ENCODE assay signal across 16 cellular contexts in the genomic region with DNA sequence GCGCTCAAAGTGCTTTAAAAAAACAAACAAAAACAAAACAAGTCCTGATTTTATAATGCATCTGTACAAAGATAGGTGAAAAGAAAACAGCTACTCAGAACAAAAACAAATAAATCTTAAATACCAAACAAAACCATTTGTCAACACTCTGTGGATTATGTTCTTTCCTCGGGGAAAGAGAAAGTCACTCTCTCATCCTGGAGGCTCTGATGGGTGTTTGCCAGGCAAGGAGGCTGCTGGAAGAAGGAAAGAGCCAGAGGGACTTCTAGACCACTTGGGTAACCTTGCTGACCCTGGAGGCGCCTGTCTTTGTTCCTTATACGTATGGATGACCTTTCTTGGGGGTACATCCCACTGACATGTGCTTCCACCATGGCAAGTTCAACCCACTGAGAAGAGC.
DNase-seq lines count a peak whose midpoint lies in the region; ATAC-seq and TF ChIP-seq lines count a peak whose summit lies in the region.
"Had no signal": no experiment of that assay in that cellular context is flagged by ENCODE, and none has a peak within 500 bp of the region (broad histone marks: within the 10 kb centered on the region; RNA-seq: fewer than 3 reads in every experiment).

No MANE protein-coding gene starts in this region.

- peaks cover 88% of the 10 kb centered on the region for H3K4me1 Mint-ChIP-seq in GM23338
- H3K4me1 Mint-ChIP-seq in CD4-positive, alpha-beta T cell (ENCODE audit: low read depth) = no peaks in the 10 kb centered on the region

- peaks cover 52% of the 10 kb centered on the region for H3K27me3 Mint-ChIP-seq in GM23338 (ENCODE audit: insufficient read depth, low read depth, poor library complexity)
- H3K27me3 Mint-ChIP-seq in CD4-positive, alpha-beta T cell = peaks cover 3% of the 10 kb centered on the region
- H3K27me3 Mint-ChIP-seq: dendritic cell treated with granulocyte-macrophage colony-stimulating factor and Interleukin-4, amounts not matched to agents 40 ng/mL and 50 ng/mL, for 4 days had no signal

- H3K4me3 ChIP-seq in GM23338 (no peak overlapping the region), SJSA1 (peak overlapping the region; percentile 9), skeletal muscle satellite cell (ENCODE audit: low read length) (peak overlapping the region; percentile 23)
- H3K4me3 ChIP-seq: pancreas had no signal

- no peak overlapping the region for H3K4me2 ChIP-seq in GM23338
- H3K4me2 ChIP-seq in skeletal muscle satellite cell (ENCODE audit: low read length) = peak overlapping the region; percentile 76

- H3K9me3 Mint-ChIP-seq in GM23338 = no peaks in the 10 kb centered on the region
- H3K9me3 Mint-ChIP-seq in CD4-positive, alpha-beta T cell = no peaks in the 10 kb centered on the region
- H3K9me3 Mint-ChIP-seq: dendritic cell treated with granulocyte-macrophage colony-stimulating factor and Interleukin-4, amounts not matched to agents 40 ng/mL and 50 ng/mL, for 4 days had no signal

- no peak for ATAC-seq in GM23338
- no peak for ATAC-seq in CD4-positive, alpha-beta T cell (ENCODE audit: poor library complexity)
- ATAC-seq: pancreas had no signal

- no peak for TF ChIP-seq CTCF in GM23338 (conservative IDR thresholded peaks at IDR 0.05; ENCODE audit: low read depth in 2 of 2)
- no peak for TF ChIP-seq CTCF in CD4-positive, alpha-beta T cell (IDR thresholded peaks at IDR 0.05)

- peaks cover 100% of the 10 kb centered on the region for H3K79me2 ChIP-seq in GM23338 (replicated peaks; ENCODE audit: insufficient read depth)

- H3K9me2 ChIP-seq in GM23338 (ENCODE audit: insufficient read depth) = no peaks in the 10 kb centered on the region

- no peak overlapping the region for H2AFZ ChIP-seq in GM23338

- no peaks in the 10 kb centered on the region for H3K9me3 ChIP-seq in SJSA1 (replicated peaks)
- H3K9me3 ChIP-seq in skeletal muscle satellite cell (replicated peaks; ENCODE audit: low read length) = no peaks in the 10 kb centered on the region
- no peaks in the 10 kb centered on the region for H3K9me3 ChIP-seq in CD4-positive, alpha-beta T cell (ENCODE audit: control insufficient read depth, low read length)
- H3K9me3 ChIP-seq: pancreas had no signal

- peak overlapping the region; percentile 62 for H3K9ac ChIP-seq in skeletal muscle satellite cell (ENCODE audit: low read depth, low read length)

- H4K20me1 ChIP-seq in GM23338 (replicated peaks; ENCODE audit: insufficient read depth) = peaks cover 73% of the 10 kb centered on the region

- H3K36me3 Mint-ChIP-seq in GM23338 (ENCODE audit: low read depth) = peaks cover 90% of the 10 kb centered on the region
- no peaks in the 10 kb centered on the region for H3K36me3 Mint-ChIP-seq in CD4-positive, alpha-beta T cell (ENCODE audit: low read depth)

- CTCF ChIA-PET in CD4-positive, alpha-beta T cell (lab: Charles Lee) = no interaction called here

- peaks cover 70% of the 10 kb centered on the region for H3K4me1 ChIP-seq in GM23338 (ENCODE audit: insufficient read depth)
- peaks cover 45% of the 10 kb centered on the region for H3K4me1 ChIP-seq in SJSA1 (replicated peaks)
- peaks cover 52% of the 10 kb centered on the region for H3K4me1 ChIP-seq in skeletal muscle satellite cell (ENCODE audit: control insufficient read depth, insufficient read depth, low read length)

- H3K4me3 Mint-ChIP-seq in GM23338 = no peak overlapping the region
- no peak overlapping the region for H3K4me3 Mint-ChIP-seq in CD4-positive, alpha-beta T cell
- H3K4me3 Mint-ChIP-seq: dendritic cell treated with granulocyte-macrophage colony-stimulating factor and Interleukin-4, amounts not matched to agents 40 ng/mL and 50 ng/mL, for 4 days had no signal

- H3K36me3 ChIP-seq in GM23338 (ENCODE audit: insufficient read depth) (no peaks in the 10 kb centered on the region), SJSA1 (peaks cover 6% of the 10 kb centered on the region; the same call in 1 of the 2 replicates), skeletal muscle satellite cell (ENCODE audit: insufficient read depth, low read length) (peaks cover 18% of the 10 kb centered on the region)
- H3K36me3 ChIP-seq: pancreas had no signal

- DNase-seq in GM23338 (ENCODE audit: low spot score) = no peak
- peak in 1 of 2 experiments; percentile 85 for DNase-seq in SJSA1 (ENCODE audit: low read depth in 1 of 2, low spot score in 2 of 2)
- peak; percentile 48 for DNase-seq in fibroblast of peridontal ligament (ENCODE audit: extremely low read depth)
- no peak for DNase-seq in CD4-positive, alpha-beta T cell
- DNase-seq in NCI-H187 (lab: John Stamatoyannopoulos, UW) = no peak
- DNase-seq in activated T-cell treated with anti-CD3 and anti-CD28 coated beads, Interleukin-2, amount 50 U/mL, for 48 hours = no peak
- DNase-seq: activated CD4-positive, alpha-beta T cell treated with anti-CD3 and anti-CD28 coated beads, Interleukin-2, amount 50 U/mL, for 1 hour; activated T-cell treated with anti-CD3 and anti-CD28 coated beads, Interleukin-2, amount 50 U/mL, for 1 hour; midbrain; NCI-H2081; NCI-H748 treated with DMSO at 0.1 percent for 48 hours; SIG-M5; stimulated activated CD4-positive, alpha-beta T cell treated with anti-CD3 and anti-CD28 coated beads, Interleukin-12 subunit alpha, Interleukin-12 subunit beta, amount 100 ng/mL, for 4 hours had no signal

- peak overlapping the region; percentile 57 for H3K27ac Mint-ChIP-seq in GM23338
- no peak overlapping the region for H3K27ac Mint-ChIP-seq in CD4-positive, alpha-beta T cell
- H3K27ac Mint-ChIP-seq: dendritic cell treated with granulocyte-macrophage colony-stimulating factor and Interleukin-4, amounts not matched to agents 40 ng/mL and 50 ng/mL, for 4 days had no signal

- peaks cover 4% of the 10 kb centered on the region for H3F3A ChIP-seq in GM23338 (replicated peaks; ENCODE audit: low read depth)

- H3K27ac ChIP-seq in GM23338 (ENCODE audit: low read depth) (peak overlapping the region; percentile 4; the same call in 1 of the 2 replicates), SJSA1 (peak overlapping the region; percentile 94)
- no peak overlapping the region for H3K27ac ChIP-seq in CD4-positive, alpha-beta T cell (ENCODE audit: low read depth, low read length)

- POLR2A ChIA-PET in CD4-positive, alpha-beta T cell (lab: Charles Lee) = no interaction called here

- intact Hi-C loops in CD4-positive, alpha-beta T cell (cut with DNase I, micrococcal nuclease) = no loop called here

- H3K27me3 ChIP-seq in GM23338 (ENCODE audit: insufficient read depth) (no peaks in the 10 kb centered on the region), SJSA1 (replicated peaks) (no peaks in the 10 kb centered on the region), skeletal muscle satellite cell (ENCODE audit: control insufficient read depth, insufficient read depth, low read length) (no peaks in the 10 kb centered on the region)
- no peaks in the 10 kb centered on the region for H3K27me3 ChIP-seq in CD4-positive, alpha-beta T cell (ENCODE audit: control insufficient read depth, insufficient read depth, low read length)
- H3K27me3 ChIP-seq: pancreas had no signal

TF ChIP-seq in GM23338, 12 proteins besides CTCF, POLR2A, EP300 and RAD21 (continues in another document):
- no peak for TF ChIP-seq CREB1 (CRISPR knock-in tag; IDR thresholded peaks at IDR 0.05; ENCODE audit: low read depth)
- no peak for TF ChIP-seq ZNF331 (CRISPR knock-in tag; IDR thresholded peaks at IDR 0.05; ENCODE audit: low read depth)
- no peak for TF ChIP-seq EZH2phosphoT487 (IDR thresholded peaks at IDR 0.05; ENCODE audit: unreplicated experiment)
- TF ChIP-seq JUNB (IDR thresholded peaks at IDR 0.05; ENCODE audit: unreplicated experiment) = no peak
- no peak for TF ChIP-seq EZH2 (IDR thresholded peaks at IDR 0.05; ENCODE audit: low read depth, unreplicated experiment)
- no peak for TF ChIP-seq STAT1 (IDR thresholded peaks at IDR 0.05; ENCODE audit: unreplicated experiment)
